Comparison of ENCODE assay signal across 16 cellular contexts in genomic region chr2:64625352-64626145, GRCh38. TPM values are rescaled to one million over a fixed set of nuclear protein-coding genes. Genes with fewer than 3 reads are reported as not detected.
A peak's percentile ranks its signal among the peaks of the same experiment; 100 is the strongest.
DNase-seq lines count a peak whose midpoint lies in the region; ATAC-seq and TF ChIP-seq lines count a peak whose summit lies in the region.
"Had no signal": no experiment of that assay in that cellular context is flagged by ENCODE, and none has a peak within 500 bp of the region (broad histone marks: within the 10 kb centered on the region; RNA-seq: fewer than 3 reads in every experiment).

No MANE protein-coding gene starts in this region.

- H3K4me3 Mint-ChIP-seq in activated T-cell treated with anti-CD3 and anti-CD28 coated beads, Interleukin-2, amount 50 U/mL, for 24 hours = no peak overlapping the region
- no peak overlapping the region for H3K4me3 Mint-ChIP-seq in activated T-cell treated with anti-CD3 and anti-CD28 coated beads, Interleukin-2, amount 50 U/mL, for 4 hours
- H3K4me3 Mint-ChIP-seq in chondrocyte (ENCODE audit: unreplicated experiment) = no peak overlapping the region
- H3K4me3 Mint-ChIP-seq in stimulated activated memory B cell treated with anti-CD40 and anti-IgM and Interleukin-4, amounts not matched to agents 10 μg/mL and 1 μg/mL and 100 μg/mL, for 72 hours = no peak overlapping the region
- H3K4me3 Mint-ChIP-seq: activated naive CD8-positive, alpha-beta T cell treated with anti-CD3 and anti-CD28 coated beads, Interleukin-2, amount 50 U/mL, for 24 hours; dendritic cell treated with granulocyte-macrophage colony-stimulating factor and Interleukin-4, amounts not matched to agents 40 ng/mL and 50 ng/mL, for 4 days had no signal

- no peak for ATAC-seq in activated T-cell treated with anti-CD3 and anti-CD28 coated beads, Interleukin-2, amount 50 U/mL, for 4 hours
- ATAC-seq in stimulated activated memory B cell treated with anti-CD40 and anti-IgM and Interleukin-4, amounts not matched to agents 10 μg/mL and 1 μg/mL and 100 μg/mL, for 72 hours = peak; percentile 61
- ATAC-seq in HG02571 (IDR thresholded peaks at IDR 0.05; ENCODE audit: unreplicated experiment) = no peak
- no peak for ATAC-seq in GM18868 (IDR thresholded peaks at IDR 0.05; ENCODE audit: unreplicated experiment)
- ATAC-seq: activated naive CD8-positive, alpha-beta T cell treated with anti-CD3 and anti-CD28 coated beads, Interleukin-2, amount 50 U/mL, for 24 hours had no signal

- DNase-seq in activated T-cell treated with anti-CD3 and anti-CD28 coated beads, Interleukin-2, amount 50 U/mL, for 24 hours = peak; percentile 17
- no peak for DNase-seq in activated T-cell treated with anti-CD3 and anti-CD28 coated beads, Interleukin-2, amount 50 U/mL, for 4 hours
- peak; percentile 50 for DNase-seq in NB4 (ENCODE audit: low read depth)
- DNase-seq in chondrocyte (ENCODE audit: low spot score) = no peak
- no peak for DNase-seq in NCI-H1105 treated with DMSO at 0.1 percent for 48 hours (lab: John Stamatoyannopoulos, UW)
- DNase-seq: activated CD4-positive, alpha-beta T cell treated with anti-CD3 and anti-CD28 coated beads, Interleukin-2, amount 50 U/mL, for 48 hours; activated naive CD8-positive, alpha-beta T cell treated with anti-CD3 and anti-CD28 coated beads, Interleukin-2, amount 50 U/mL, for 24 hours; foreskin melanocyte; NCI-H1092; NCI-H524; stimulated activated CD4-positive, alpha-beta T cell treated with anti-CD3 and anti-CD28 coated beads, Interleukin-12 subunit alpha, Interleukin-12 subunit beta, amount 100 ng/mL, for 4 hours had no signal

- no peaks in the 10 kb centered on the region for H3K36me3 Mint-ChIP-seq in activated T-cell treated with anti-CD3 and anti-CD28 coated beads, Interleukin-2, amount 50 U/mL, for 24 hours (ENCODE audit: low read depth)
- no peaks in the 10 kb centered on the region for H3K36me3 Mint-ChIP-seq in activated T-cell treated with anti-CD3 and anti-CD28 coated beads, Interleukin-2, amount 50 U/mL, for 4 hours (ENCODE audit: insufficient read depth)
- H3K36me3 Mint-ChIP-seq in chondrocyte (ENCODE audit: low read depth) = peaks cover 4% of the 10 kb centered on the region
- H3K36me3 Mint-ChIP-seq in stimulated activated memory B cell treated with anti-CD40 and anti-IgM and Interleukin-4, amounts not matched to agents 10 μg/mL and 1 μg/mL and 100 μg/mL, for 72 hours = peaks cover 6% of the 10 kb centered on the region

- no peak overlapping the region for H3K4me3 ChIP-seq in NB4 (ENCODE audit: low read depth, low read length)
- H3K4me3 ChIP-seq: vagina had no signal

- no peak for TF ChIP-seq POLR2A in NB4 (IDR thresholded peaks at IDR 0.05; ENCODE audit: extremely low read depth, insufficient read length)

- no peaks in the 10 kb centered on the region for H3K27me3 Mint-ChIP-seq in activated T-cell treated with anti-CD3 and anti-CD28 coated beads, Interleukin-2, amount 50 U/mL, for 24 hours
- no peaks in the 10 kb centered on the region for H3K27me3 Mint-ChIP-seq in activated T-cell treated with anti-CD3 and anti-CD28 coated beads, Interleukin-2, amount 50 U/mL, for 4 hours (ENCODE audit: low read depth)
- no peaks in the 10 kb centered on the region for H3K27me3 Mint-ChIP-seq in chondrocyte (ENCODE audit: low read depth)
- H3K27me3 Mint-ChIP-seq in stimulated activated memory B cell treated with anti-CD40 and anti-IgM and Interleukin-4, amounts not matched to agents 10 μg/mL and 1 μg/mL and 100 μg/mL, for 72 hours = no peaks in the 10 kb centered on the region
- H3K27me3 Mint-ChIP-seq: activated naive CD8-positive, alpha-beta T cell treated with anti-CD3 and anti-CD28 coated beads, Interleukin-2, amount 50 U/mL, for 24 hours had no signal

- no peaks in the 10 kb centered on the region for H3K4me1 Mint-ChIP-seq in activated T-cell treated with anti-CD3 and anti-CD28 coated beads, Interleukin-2, amount 50 U/mL, for 24 hours (ENCODE audit: low read depth)
- no peaks in the 10 kb centered on the region for H3K4me1 Mint-ChIP-seq in activated T-cell treated with anti-CD3 and anti-CD28 coated beads, Interleukin-2, amount 50 U/mL, for 4 hours (ENCODE audit: low read depth)
- peaks cover 13% of the 10 kb centered on the region for H3K4me1 Mint-ChIP-seq in chondrocyte (ENCODE audit: low read depth)
- peaks cover 33% of the 10 kb centered on the region for H3K4me1 Mint-ChIP-seq in stimulated activated memory B cell treated with anti-CD40 and anti-IgM and Interleukin-4, amounts not matched to agents 10 μg/mL and 1 μg/mL and 100 μg/mL, for 72 hours

- H3K9me3 Mint-ChIP-seq in activated T-cell treated with anti-CD3 and anti-CD28 coated beads, Interleukin-2, amount 50 U/mL, for 24 hours = no peaks in the 10 kb centered on the region
- no peaks in the 10 kb centered on the region for H3K9me3 Mint-ChIP-seq in activated T-cell treated with anti-CD3 and anti-CD28 coated beads, Interleukin-2, amount 50 U/mL, for 4 hours
- no peaks in the 10 kb centered on the region for H3K9me3 Mint-ChIP-seq in chondrocyte (ENCODE audit: low read depth)
- no peaks in the 10 kb centered on the region for H3K9me3 Mint-ChIP-seq in stimulated activated memory B cell treated with anti-CD40 and anti-IgM and Interleukin-4, amounts not matched to agents 10 μg/mL and 1 μg/mL and 100 μg/mL, for 72 hours
- H3K9me3 Mint-ChIP-seq: activated naive CD8-positive, alpha-beta T cell treated with anti-CD3 and anti-CD28 coated beads, Interleukin-2, amount 50 U/mL, for 24 hours; dendritic cell treated with granulocyte-macrophage colony-stimulating factor and Interleukin-4, amounts not matched to agents 40 ng/mL and 50 ng/mL, for 4 days had no signal

- no peak overlapping the region for H3K27ac Mint-ChIP-seq in activated T-cell treated with anti-CD3 and anti-CD28 coated beads, Interleukin-2, amount 50 U/mL, for 24 hours
- no peak overlapping the region for H3K27ac Mint-ChIP-seq in chondrocyte (ENCODE audit: unreplicated experiment)
- peak overlapping the region; percentile 21 for H3K27ac Mint-ChIP-seq in stimulated activated memory B cell treated with anti-CD40 and anti-IgM and Interleukin-4, amounts not matched to agents 10 μg/mL and 1 μg/mL and 100 μg/mL, for 72 hours
- H3K27ac Mint-ChIP-seq: activated naive CD8-positive, alpha-beta T cell treated with anti-CD3 and anti-CD28 coated beads, Interleukin-2, amount 50 U/mL, for 24 hours; dendritic cell treated with granulocyte-macrophage colony-stimulating factor and Interleukin-4, amounts not matched to agents 40 ng/mL and 50 ng/mL, for 4 days had no signal

- TF ChIP-seq CTCF in NB4 (IDR thresholded peaks at IDR 0.05; ENCODE audit: low read depth, low read length) (no peak), chondrocyte (IDR thresholded peaks at IDR 0.05) (peak; percentile 28)

RNA-seq across cellular contexts. Expression of gene SERTAD2, which starts 28.2 kb away (rescaled TPM):
- total RNA-seq in activated T-cell treated with anti-CD3 and anti-CD28 coated beads, Interleukin-2, amount 50 U/mL, for 4 hours = 10 to 100 TPM; 10.5 to 14.2 (median 12.7) TPM
- total RNA-seq in chondrocyte = 18.1 to 20.5 TPM (median 20.3 TPM) in 3 replicates

Comparison
In these comparisons a context has a peak if more than half of its experiments do, and no peak if none do; other contexts are left out.
1. DNase-seq: peak in activated T-cell treated with anti-CD3 and anti-CD28 coated beads, Interleukin-2, amount 50 U/mL, for 24 hours (single experiment) and NB4 (single experiment); none in activated T-cell treated with anti-CD3 and anti-CD28 coated beads, Interleukin-2, amount 50 U/mL, for 4 hours (single experiment), chondrocyte (single experiment) and NCI-H1105 treated with DMSO at 0.1 percent for 48 hours (single experiment).